21 cellular contexts compared by ENCODE assay signal in the genomic region with DNA sequence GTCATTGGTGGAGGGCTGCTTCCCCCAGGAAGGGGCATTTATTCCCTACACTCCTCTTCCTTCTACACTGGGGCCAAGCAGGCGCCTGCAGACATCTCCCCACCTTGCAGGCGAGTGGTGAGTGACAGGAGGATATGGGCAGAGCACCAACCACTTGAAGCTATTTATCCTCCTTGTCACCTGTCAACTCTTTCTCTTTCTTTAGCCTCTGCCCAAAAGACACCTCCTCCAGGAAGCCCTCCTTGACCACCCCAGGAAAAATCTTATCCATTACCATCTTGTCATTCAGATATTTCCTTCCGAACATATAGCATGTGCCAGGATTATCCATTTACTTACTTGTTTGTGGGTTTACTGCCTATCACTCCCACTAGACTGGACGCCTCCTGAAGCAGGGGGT.
"Had no signal": no experiment of that assay in that cellular context is flagged by ENCODE, and none has a peak within 500 bp of the region (broad histone marks: within the 10 kb centered on the region; RNA-seq: fewer than 3 reads in every experiment).

No MANE protein-coding gene starts in this region.

- FAIRE-seq: endothelial cell of umbilical vein, kidney, pancreas had no signal

- H3K36me3 Mint-ChIP-seq: activated naive CD4-positive, alpha-beta T cell treated with anti-CD3 and anti-CD28 coated beads, Interleukin-2, amount 10 ng/mL, durations not matched to agents 7 days and 5 days; naive thymus-derived CD4-positive, alpha-beta T cell had no signal

- H3K9me3 Mint-ChIP-seq: activated CD4-positive, alpha-beta memory T cell treated with anti-CD3 and anti-CD28 coated beads, Interleukin-2, amount 10 ng/mL, durations not matched to agents 7 days and 5 days; activated CD4-positive, alpha-beta T cell treated with anti-CD3 and anti-CD28 coated beads, Interleukin-2, amount 10 ng/mL, durations not matched to agents 24 days and 14 days; activated naive CD4-positive, alpha-beta T cell treated with anti-CD3 and anti-CD28 coated beads, Interleukin-2, amount 10 ng/mL, durations not matched to agents 7 days and 5 days; activated T-cell treated with anti-CD3 and anti-CD28 coated beads, Interleukin-2, amount 50 U/mL, for 72 hours had no signal

- H3K9me3 ChIP-seq: body of pancreas, heart right ventricle, lower lobe of right lung, neutrophil, pancreas, psoas muscle, right atrium auricular region, upper lobe of right lung had no signal

- H3K36me3 ChIP-seq: heart right ventricle, lower lobe of right lung, neutrophil, pancreas, right atrium auricular region, upper lobe of right lung had no signal

- H3K27ac ChIP-seq: lower lobe of right lung, neutrophil, psoas muscle, upper lobe of right lung had no signal

- H3K4me1 Mint-ChIP-seq: activated CD4-positive, alpha-beta memory T cell treated with anti-CD3 and anti-CD28 coated beads, Interleukin-2, amount 10 ng/mL, durations not matched to agents 7 days and 5 days; activated CD4-positive, alpha-beta T cell treated with anti-CD3 and anti-CD28 coated beads, Interleukin-2, amount 10 ng/mL, durations not matched to agents 24 days and 14 days; activated naive CD4-positive, alpha-beta T cell treated with anti-CD3 and anti-CD28 coated beads, Interleukin-2, amount 10 ng/mL, durations not matched to agents 7 days and 5 days had no signal

- H3K27ac Mint-ChIP-seq: activated CD4-positive, alpha-beta memory T cell treated with anti-CD3 and anti-CD28 coated beads, Interleukin-2, amount 10 ng/mL, durations not matched to agents 7 days and 5 days; activated CD4-positive, alpha-beta T cell treated with anti-CD3 and anti-CD28 coated beads, Interleukin-2, amount 10 ng/mL, durations not matched to agents 24 days and 14 days; activated naive CD4-positive, alpha-beta T cell treated with anti-CD3 and anti-CD28 coated beads, Interleukin-2, amount 10 ng/mL, durations not matched to agents 7 days and 5 days; activated T-cell treated with anti-CD3 and anti-CD28 coated beads, Interleukin-2, amount 50 U/mL, for 72 hours had no signal

- H3K27me3 ChIP-seq: body of pancreas, pancreas, right atrium auricular region had no signal

- H3K27me3 Mint-ChIP-seq: activated CD4-positive, alpha-beta memory T cell treated with anti-CD3 and anti-CD28 coated beads, Interleukin-2, amount 10 ng/mL, durations not matched to agents 7 days and 5 days; activated CD4-positive, alpha-beta T cell treated with anti-CD3 and anti-CD28 coated beads, Interleukin-2, amount 10 ng/mL, durations not matched to agents 24 days and 14 days had no signal

- H3K4me3 ChIP-seq: body of pancreas, lower lobe of right lung, upper lobe of right lung had no signal

- H3K4me3 Mint-ChIP-seq: activated CD4-positive, alpha-beta memory T cell treated with anti-CD3 and anti-CD28 coated beads, Interleukin-2, amount 10 ng/mL, durations not matched to agents 7 days and 5 days; activated CD4-positive, alpha-beta T cell treated with anti-CD3 and anti-CD28 coated beads, Interleukin-2, amount 10 ng/mL, durations not matched to agents 24 days and 14 days; activated naive CD4-positive, alpha-beta T cell treated with anti-CD3 and anti-CD28 coated beads, Interleukin-2, amount 10 ng/mL, durations not matched to agents 7 days and 5 days; activated T-cell treated with anti-CD3 and anti-CD28 coated beads, Interleukin-2, amount 50 U/mL, for 72 hours; naive thymus-derived CD4-positive, alpha-beta T cell had no signal

- DNase-seq: activated CD4-positive, alpha-beta memory T cell treated with anti-CD3 and anti-CD28 coated beads, Interleukin-2, amount 10 ng/mL, durations not matched to agents 7 days and 5 days; activated CD4-positive, alpha-beta T cell treated with anti-CD3 and anti-CD28 coated beads, Interleukin-2, amount 10 ng/mL, durations not matched to agents 24 days and 14 days; activated effector memory CD4-positive, alpha-beta T cell treated with anti-CD3 and anti-CD28 coated beads, Interleukin-2, amount 50 U/mL, for 16 hours; activated naive CD4-positive, alpha-beta T cell treated with anti-CD3 and anti-CD28 coated beads, Interleukin-2, amount 10 ng/mL, durations not matched to agents 7 days and 5 days; activated T-cell treated with anti-CD3 and anti-CD28 coated beads, Interleukin-2, amount 50 U/mL, for 72 hours; effector memory CD4-positive, alpha-beta T cell; heart right ventricle; kidney; lower lobe of right lung; naive thymus-derived CD4-positive, alpha-beta T cell; pancreas; psoas muscle; stimulated activated CD4-positive, alpha-beta T cell treated with anti-CD3 and anti-CD28 coated beads, Interleukin-4, amount 100 ng/mL, for 24 hours; stimulated activated naive CD4-positive, alpha-beta T cell treated with Interleukin-2 at 50 U/mL for 16 hours; upper lobe of right lung had no signal

- ATAC-seq: activated CD4-positive, CD25-positive, alpha-beta regulatory T cell treated with anti-CD3 and anti-CD28 coated beads, Interleukin-2, amount 50 U/mL, for 24 hours; activated T-cell treated with anti-CD3 and anti-CD28 coated beads, Interleukin-2, amount 50 U/mL, for 72 hours; esophagus mucosa; lower lobe of right lung; naive thymus-derived CD4-positive, alpha-beta T cell; upper lobe of right lung had no signal
